Comparison of ENCODE assay signal across 9 cellular contexts in genomic region chrX:136192135-136192534, GRCh38. TPM values are rescaled to one million over a fixed set of nuclear protein-coding genes. Genes with fewer than 3 reads are reported as not detected.
DNase-seq lines count a peak whose midpoint lies in the region; ATAC-seq and TF ChIP-seq lines count a peak whose summit lies in the region.
"Had no signal": no experiment of that assay in that cellular context is flagged by ENCODE, and none has a peak within 500 bp of the region (broad histone marks: within the 10 kb centered on the region; RNA-seq: fewer than 3 reads in every experiment).

No MANE protein-coding gene starts in this region.

- no peak for TF ChIP-seq EP300 in gastroesophageal sphincter (IDR thresholded peaks at IDR 0.05)

- WGBS in gastroesophageal sphincter (ENCODE audit: low coverage in 1 of 2), 2 donors = 75% methylated on average over 2 of the region's 2 CpGs; no CpG with 5 or more reads in 1 of the 2 donors

- H3K27ac ChIP-seq in gastroesophageal sphincter = peak overlapping the region; percentile 92 to 96 (median 94)

- H3K4me3 Mint-ChIP-seq in activated T-cell treated with anti-CD3 and anti-CD28 coated beads, Interleukin-2, amount 50 U/mL, for 24 hours = no peak overlapping the region
- H3K4me3 Mint-ChIP-seq in activated T-cell treated with anti-CD3 and anti-CD28 coated beads, Interleukin-2, amount 50 U/mL, for 4 hours = no peak overlapping the region
- H3K4me3 Mint-ChIP-seq in activated CD8-positive, alpha-beta T cell treated with anti-CD3 and anti-CD28 coated beads, Interleukin-2, amount 10 ng/mL, durations not matched to agents 7 days and 5 days = peak overlapping the region; percentile 43
- peak overlapping the region; percentile 35 to 39 for H3K4me3 Mint-ChIP-seq in stimulated activated naive CD8-positive, alpha-beta T cell treated with anti-CD3 and anti-CD28 coated beads, Interleukin-15, amount 100 ng/mL, for 72 hours

- H3K27ac Mint-ChIP-seq in activated T-cell treated with anti-CD3 and anti-CD28 coated beads, Interleukin-2, amount 50 U/mL, for 24 hours = peak overlapping the region; percentile 23
- peak overlapping the region; percentile 80 for H3K27ac Mint-ChIP-seq in activated CD8-positive, alpha-beta T cell treated with anti-CD3 and anti-CD28 coated beads, Interleukin-2, amount 10 ng/mL, durations not matched to agents 7 days and 5 days
- peak overlapping the region in 1 of 2 donors; percentile 54 for H3K27ac Mint-ChIP-seq in stimulated activated naive CD8-positive, alpha-beta T cell treated with anti-CD3 and anti-CD28 coated beads, Interleukin-15, amount 100 ng/mL, for 72 hours

- no peak for ATAC-seq in activated T-cell treated with anti-CD3 and anti-CD28 coated beads, Interleukin-2, amount 50 U/mL, for 4 hours
- ATAC-seq in activated CD8-positive, alpha-beta T cell treated with anti-CD3 and anti-CD28 coated beads, Interleukin-2, amount 10 ng/mL, durations not matched to agents 7 days and 5 days = peak; percentile 57
- ATAC-seq in gastroesophageal sphincter (no peak), GM18498 (IDR thresholded peaks at IDR 0.05; ENCODE audit: unreplicated experiment) (no peak), HG02763 (IDR thresholded peaks at IDR 0.05; ENCODE audit: unreplicated experiment) (no peak), esophagus mucosa (no peak)
- peak; percentile 58 for ATAC-seq in stimulated activated naive CD8-positive, alpha-beta T cell treated with anti-CD3 and anti-CD28 coated beads, Interleukin-15, amount 100 ng/mL, for 72 hours

- CTCF ChIA-PET in activated CD8-positive, alpha-beta T cell treated with anti-CD3 and anti-CD28 coated beads, Interleukin-2, amount 10 ng/mL, durations not matched to agents 7 days and 5 days (lab: Charles Lee) = interaction anchor here (1.2 kb wide), 1 partner anchor 77 kb away, joined by 3 read pairs; no protein-coding TSS in a partner anchor

- peaks cover 29% of the 10 kb centered on the region for H3K4me1 Mint-ChIP-seq in activated T-cell treated with anti-CD3 and anti-CD28 coated beads, Interleukin-2, amount 50 U/mL, for 24 hours (ENCODE audit: low read depth)
- H3K4me1 Mint-ChIP-seq in activated T-cell treated with anti-CD3 and anti-CD28 coated beads, Interleukin-2, amount 50 U/mL, for 4 hours (ENCODE audit: low read depth) = peaks cover 33% of the 10 kb centered on the region
- peaks cover 41% of the 10 kb centered on the region for H3K4me1 Mint-ChIP-seq in activated CD8-positive, alpha-beta T cell treated with anti-CD3 and anti-CD28 coated beads, Interleukin-2, amount 10 ng/mL, durations not matched to agents 7 days and 5 days (ENCODE audit: low read depth)
- peaks cover 33% of the 10 kb centered on the region for H3K4me1 Mint-ChIP-seq in stimulated activated naive CD8-positive, alpha-beta T cell treated with anti-CD3 and anti-CD28 coated beads, Interleukin-15, amount 100 ng/mL, for 72 hours

- no peaks in the 10 kb centered on the region for H3K27me3 ChIP-seq in gastroesophageal sphincter

- H3K36me3 Mint-ChIP-seq in activated T-cell treated with anti-CD3 and anti-CD28 coated beads, Interleukin-2, amount 50 U/mL, for 24 hours (ENCODE audit: low read depth) = no peaks in the 10 kb centered on the region
- H3K36me3 Mint-ChIP-seq in activated T-cell treated with anti-CD3 and anti-CD28 coated beads, Interleukin-2, amount 50 U/mL, for 4 hours (ENCODE audit: insufficient read depth) = no peaks in the 10 kb centered on the region
- H3K36me3 Mint-ChIP-seq in activated CD8-positive, alpha-beta T cell treated with anti-CD3 and anti-CD28 coated beads, Interleukin-2, amount 10 ng/mL, durations not matched to agents 7 days and 5 days (ENCODE audit: low read depth) = peaks cover 7% of the 10 kb centered on the region

- peaks cover 28% of the 10 kb centered on the region for H3K27me3 Mint-ChIP-seq in activated T-cell treated with anti-CD3 and anti-CD28 coated beads, Interleukin-2, amount 50 U/mL, for 24 hours
- no peaks in the 10 kb centered on the region for H3K27me3 Mint-ChIP-seq in activated T-cell treated with anti-CD3 and anti-CD28 coated beads, Interleukin-2, amount 50 U/mL, for 4 hours (ENCODE audit: low read depth)
- no peaks in the 10 kb centered on the region for H3K27me3 Mint-ChIP-seq in activated CD8-positive, alpha-beta T cell treated with anti-CD3 and anti-CD28 coated beads, Interleukin-2, amount 10 ng/mL, durations not matched to agents 7 days and 5 days (ENCODE audit: low read depth)
- H3K27me3 Mint-ChIP-seq in stimulated activated naive CD8-positive, alpha-beta T cell treated with anti-CD3 and anti-CD28 coated beads, Interleukin-15, amount 100 ng/mL, for 72 hours = no peaks in the 10 kb centered on the region

- H3K4me3 ChIP-seq in gastroesophageal sphincter = no peak overlapping the region

- DNase-seq in activated T-cell treated with anti-CD3 and anti-CD28 coated beads, Interleukin-2, amount 50 U/mL, for 24 hours = no peak
- DNase-seq in activated T-cell treated with anti-CD3 and anti-CD28 coated beads, Interleukin-2, amount 50 U/mL, for 4 hours = no peak
- no peak for DNase-seq in activated CD8-positive, alpha-beta T cell treated with anti-CD3 and anti-CD28 coated beads, Interleukin-2, amount 10 ng/mL, durations not matched to agents 7 days and 5 days
- no peak for DNase-seq in stimulated activated naive CD8-positive, alpha-beta T cell treated with anti-CD3 and anti-CD28 coated beads, Interleukin-15, amount 100 ng/mL, for 72 hours
- DNase-seq: NCI-H1105 had no signal

- TF ChIP-seq POLR2A in gastroesophageal sphincter (IDR thresholded peaks at IDR 0.05) = no peak

- no peaks in the 10 kb centered on the region for H3K9me3 ChIP-seq in gastroesophageal sphincter

- H3K9me3 Mint-ChIP-seq in activated T-cell treated with anti-CD3 and anti-CD28 coated beads, Interleukin-2, amount 50 U/mL, for 24 hours = no peaks in the 10 kb centered on the region
- H3K9me3 Mint-ChIP-seq in activated T-cell treated with anti-CD3 and anti-CD28 coated beads, Interleukin-2, amount 50 U/mL, for 4 hours = no peaks in the 10 kb centered on the region
- no peaks in the 10 kb centered on the region for H3K9me3 Mint-ChIP-seq in activated CD8-positive, alpha-beta T cell treated with anti-CD3 and anti-CD28 coated beads, Interleukin-2, amount 10 ng/mL, durations not matched to agents 7 days and 5 days (ENCODE audit: insufficient read depth)
- H3K9me3 Mint-ChIP-seq in stimulated activated naive CD8-positive, alpha-beta T cell treated with anti-CD3 and anti-CD28 coated beads, Interleukin-15, amount 100 ng/mL, for 72 hours = no peaks in the 10 kb centered on the region

- peaks cover 10 to 85% (median 20%) of the 10 kb centered on the region in 3 donors for H3K4me1 ChIP-seq in gastroesophageal sphincter

- POLR2A ChIA-PET in activated CD8-positive, alpha-beta T cell treated with anti-CD3 and anti-CD28 coated beads, Interleukin-2, amount 10 ng/mL, durations not matched to agents 7 days and 5 days (lab: Charles Lee) = no interaction called here

- no peaks in the 10 kb centered on the region for H3K36me3 ChIP-seq in gastroesophageal sphincter

- TF ChIP-seq CTCF in gastroesophageal sphincter (IDR thresholded peaks at IDR 0.05) = no peak

RNA-seq across cellular contexts. Expression of gene FHL1, which starts 44.8 kb away (rescaled TPM):
- 10 to 100 TPM in 1 of 3 donors, 1 to 10 TPM in 2; 7.0 to 13.1 (median 8.8) TPM for total RNA-seq in activated T-cell treated with anti-CD3 and anti-CD28 coated beads, Interleukin-2, amount 50 U/mL, for 4 hours
- total RNA-seq in activated CD8-positive, alpha-beta T cell treated with anti-CD3 and anti-CD28 coated beads, Interleukin-2, amount 10 ng/mL, durations not matched to agents 7 days and 5 days = 10 to 100 TPM; 12.6 to 14.4 TPM
- total RNA-seq in gastroesophageal sphincter (1,000 to 10,000 TPM; 2,495 to 4,363 (median 3,004) TPM), esophagus mucosa (18.7 TPM)

RNA-seq across cellular contexts. Expression of gene MAP7D3, which starts 59.1 kb away (rescaled TPM):
- 10 to 100 TPM; 16.9 to 20.4 (median 19.4) TPM for total RNA-seq in activated T-cell treated with anti-CD3 and anti-CD28 coated beads, Interleukin-2, amount 50 U/mL, for 4 hours
- total RNA-seq in activated CD8-positive, alpha-beta T cell treated with anti-CD3 and anti-CD28 coated beads, Interleukin-2, amount 10 ng/mL, durations not matched to agents 7 days and 5 days = 10 to 100 TPM; 12.2 to 13.3 TPM
- 10 to 100 TPM; 17.1 to 30.5 (median 23.0) TPM for total RNA-seq in gastroesophageal sphincter
- total RNA-seq in esophagus mucosa = 4.8 TPM

Comparison
In these comparisons a context has a peak if more than half of its experiments do, and no peak if none do; other contexts are left out.
1. H3K4me3 Mint-ChIP-seq: peak in activated CD8-positive, alpha-beta T cell treated with anti-CD3 and anti-CD28 coated beads, Interleukin-2, amount 10 ng/mL, durations not matched to agents 7 days and 5 days (single experiment) and stimulated activated naive CD8-positive, alpha-beta T cell treated with anti-CD3 and anti-CD28 coated beads, Interleukin-15, amount 100 ng/mL, for 72 hours (2 of 2); none in activated T-cell treated with anti-CD3 and anti-CD28 coated beads, Interleukin-2, amount 50 U/mL, for 24 hours (single experiment) and activated T-cell treated with anti-CD3 and anti-CD28 coated beads, Interleukin-2, amount 50 U/mL, for 4 hours (single experiment).
2. ATAC-seq: peak in activated CD8-positive, alpha-beta T cell treated with anti-CD3 and anti-CD28 coated beads, Interleukin-2, amount 10 ng/mL, durations not matched to agents 7 days and 5 days (single experiment) and stimulated activated naive CD8-positive, alpha-beta T cell treated with anti-CD3 and anti-CD28 coated beads, Interleukin-15, amount 100 ng/mL, for 72 hours (single experiment); none in activated T-cell treated with anti-CD3 and anti-CD28 coated beads, Interleukin-2, amount 50 U/mL, for 4 hours (0 of 2), gastroesophageal sphincter (single experiment), GM18498 (single experiment), HG02763 (single experiment) and esophagus mucosa (single experiment).
3. RNA of gene FHL1, which starts 44.8 kb away (total RNA-seq): 2,495 to 4,363 TPM in gastroesophageal sphincter; 18.7 TPM in esophagus mucosa (single experiment), 12.6 to 14.4 TPM in activated CD8-positive, alpha-beta T cell treated with anti-CD3 and anti-CD28 coated beads, Interleukin-2, amount 10 ng/mL, durations not matched to agents 7 days and 5 days and 7.0 to 13.1 TPM in activated T-cell treated with anti-CD3 and anti-CD28 coated beads, Interleukin-2, amount 50 U/mL, for 4 hours; every median in the first group is over 100 times any median in the second.